ENCODE assay signal across 23 cellular contexts in the genomic region with DNA sequence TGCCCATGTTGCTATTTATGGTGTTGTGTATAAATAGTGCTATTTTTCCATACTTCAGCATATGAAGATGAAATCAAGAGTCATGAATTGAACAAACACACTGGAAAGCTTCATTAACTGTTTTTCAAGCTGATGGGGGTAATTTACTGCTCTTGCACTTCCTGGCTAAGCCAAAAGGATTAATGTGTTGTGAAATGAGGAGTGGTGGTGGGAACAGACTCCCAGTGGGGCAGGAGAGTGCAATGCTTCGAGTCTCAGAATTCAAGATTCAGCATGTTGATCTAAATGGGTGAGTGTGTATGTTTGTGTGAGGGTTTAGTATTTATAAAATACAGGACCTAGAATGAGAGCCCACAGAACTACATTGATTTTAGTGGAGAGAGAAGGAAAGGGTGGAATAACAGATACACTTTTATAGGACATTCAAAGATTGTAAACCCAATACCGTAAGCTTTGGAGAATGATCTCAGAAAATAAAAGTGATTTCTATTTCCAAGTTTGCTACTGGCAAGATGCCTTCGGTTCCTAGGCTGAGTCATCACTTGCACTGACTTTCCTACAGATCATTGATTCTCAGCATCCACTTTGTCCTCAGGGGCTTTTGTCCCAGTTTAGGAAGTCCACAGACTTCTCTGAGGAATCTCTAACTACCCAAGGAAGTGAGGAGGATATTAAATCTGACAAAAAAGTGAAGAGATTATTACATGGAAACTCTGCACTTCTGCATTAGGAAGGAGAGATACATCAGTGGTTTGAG.
DNase-seq lines count a peak whose midpoint lies in the region; ATAC-seq, FAIRE-seq and TF ChIP-seq lines count a peak whose summit lies in the region.
"Had no signal": no experiment of that assay in that cellular context is flagged by ENCODE, and none has a peak within 500 bp of the region (broad histone marks: within the 10 kb centered on the region; RNA-seq: fewer than 3 reads in every experiment).

No MANE protein-coding gene starts in this region.

- H3K36me3 ChIP-seq in adipocyte (ENCODE audit: control insufficient read depth, insufficient read depth, low read length, severe bottlenecking) (no peaks in the 10 kb centered on the region), ovary (no peaks in the 10 kb centered on the region), OCI-LY7 (ENCODE audit: insufficient read depth, low read length) (no peaks in the 10 kb centered on the region), HepG2 (replicated peaks in 1 of 2; ENCODE audit: control insufficient read depth in 1 of 2, insufficient read depth in 2 of 2, low read length in 2 of 2) (no peaks in the 10 kb centered on the region)
- H3K36me3 ChIP-seq: MG63, Peyer's patch had no signal

- H3K4me1 ChIP-seq in adipocyte (ENCODE audit: control insufficient read depth, insufficient read depth, low read length) = peaks cover 9% of the 10 kb centered on the region
- H3K4me1 ChIP-seq in ovary (ENCODE audit: insufficient read depth) = no peaks in the 10 kb centered on the region
- H3K4me1 ChIP-seq in OCI-LY7 (ENCODE audit: insufficient read depth, low read length, poor library complexity, severe bottlenecking) = no peaks in the 10 kb centered on the region
- no peaks in the 10 kb centered on the region for H3K4me1 ChIP-seq in HepG2 (ENCODE audit: insufficient read depth, low read length)
- H3K4me1 ChIP-seq: Peyer's patch had no signal

- TF ChIP-seq CTCF in ovary (IDR thresholded peaks at IDR 0.05) = no peak
- no peak for TF ChIP-seq CTCF in OCI-LY7 (conservative IDR thresholded peaks at IDR 0.05; ENCODE audit: low read length)
- no peak for TF ChIP-seq CTCF in HepG2 (CRISPR knock-in tag; IDR thresholded peaks at IDR 0.05)

- no peak for FAIRE-seq in HepG2 (lab: Jason Lieb, UNC)
- FAIRE-seq: G401.6, GM12891, GM19239 had no signal

- in situ Hi-C loops in HepG2 (cut with HindIII; ENCODE audit: extremely low pct_ligation_motif_present, low pct_unique_long_range_greater_than_20kb) = no loop called here

- no peak overlapping the region for H2AFZ ChIP-seq in OCI-LY7 (ENCODE audit: low read length)
- no peak overlapping the region for H2AFZ ChIP-seq in HepG2 (ENCODE audit: low read length)

- CTCF ChIA-PET in OCI-LY7 (lab: Charles Lee; ENCODE audit: unreplicated experiment) (no interaction called here), HepG2 (lab: Yijun Ruan, JAX; ENCODE audit: low intra/inter-chr PET ratio, low total read pairs) (no interaction called here)

- H3K79me2 ChIP-seq in OCI-LY7 (ENCODE audit: insufficient read depth, low read depth, low read length) (no peaks in the 10 kb centered on the region), HepG2 (ENCODE audit: insufficient read depth, low read length) (no peaks in the 10 kb centered on the region)

- H3K4me3 ChIP-seq in adipocyte (ENCODE audit: low read length) (peak overlapping the region; percentile 55), ovary (no peak overlapping the region), OCI-LY7 (ENCODE audit: low read depth, low read length, poor library complexity, severe bottlenecking) (no peak overlapping the region), HepG2 (replicated peaks in 1 of 3; ENCODE audit: insufficient read depth in 1 of 3, low read depth in 2 of 3, low read length in 3 of 3) (no peak overlapping the region)
- H3K4me3 ChIP-seq: MG63, Peyer's patch had no signal

- ATAC-seq in HG03039 (IDR thresholded peaks at IDR 0.05; ENCODE audit: unreplicated experiment) (no peak), HepG2 (no peak)

- H3K27ac ChIP-seq in ovary = no peak overlapping the region
- H3K27ac ChIP-seq in OCI-LY7 (ENCODE audit: low read depth, low read length, poor library complexity, severe bottlenecking) = no peak overlapping the region
- H3K27ac ChIP-seq in HepG2 (ENCODE audit: extremely low read length, insufficient read depth, low read length) = no peak overlapping the region
- H3K27ac ChIP-seq: Peyer's patch had no signal

- intact Hi-C loops in ovary (cut with DNase I) (no loop called here), OCI-LY7 (cut with micrococcal nuclease; ENCODE audit: unreplicated experiment) (no loop called here), HepG2 (cut with micrococcal nuclease; ENCODE audit: unreplicated experiment) (no loop called here)

- H3K9me3 ChIP-seq in adipocyte (ENCODE audit: control insufficient read depth, low read length) = no peaks in the 10 kb centered on the region
- H3K9me3 ChIP-seq in ovary = no peaks in the 10 kb centered on the region
- no peaks in the 10 kb centered on the region for H3K9me3 ChIP-seq in OCI-LY7 (ENCODE audit: low read length)
- no peaks in the 10 kb centered on the region for H3K9me3 ChIP-seq in HepG2 (ENCODE audit: low read length)
- H3K9me3 ChIP-seq: MG63, Peyer's patch had no signal

- BruUV-seq in OCI-LY7 (replicated peaks; lab: Mats Ljungman, UMichigan) = no TSS peak
- no TSS peak for BruUV-seq in HepG2 (replicated peaks; lab: Mats Ljungman, UMichigan)

- 42 to 52% (median 49%) methylated on average over 3 of the region's 3 CpGs for WGBS in ovary, 3 donors
- WGBS in HepG2 (ENCODE audit: low lambda C conversion rate) = 0% methylated on average over 3 of the region's 3 CpGs

- H4K20me1 ChIP-seq in OCI-LY7 (ENCODE audit: insufficient read depth, low read length) (no peaks in the 10 kb centered on the region), HepG2 (ENCODE audit: insufficient read depth, low read length) (no peaks in the 10 kb centered on the region)

- TF ChIP-seq RAD21 in HepG2 (CRISPR knock-in tag; IDR thresholded peaks at IDR 0.05) = no peak

- no peak overlapping the region for H3K4me2 ChIP-seq in OCI-LY7 (ENCODE audit: low read length)
- H3K4me2 ChIP-seq in HepG2 (ENCODE audit: low read depth, low read length) = no peak overlapping the region

- TF ChIP-seq POLR2A in ovary (IDR thresholded peaks at IDR 0.05) (no peak), HepG2 (IDR thresholded peaks at IDR 0.05; ENCODE audit: insufficient read depth in 1 of 2, low read depth in 2 of 2, low read length in 2 of 2) (no peak)

- H3K27me3 ChIP-seq in adipocyte (replicated peaks; ENCODE audit: control insufficient read depth, insufficient read depth, low read length) (no peaks in the 10 kb centered on the region), ovary (no peaks in the 10 kb centered on the region), HepG2 (ENCODE audit: control insufficient read depth in 1 of 2, insufficient read depth in 2 of 2, low read length in 2 of 2) (no peaks in the 10 kb centered on the region)
- H3K27me3 ChIP-seq: MG63, Peyer's patch had no signal

- POLR2A ChIA-PET in OCI-LY7 (lab: Charles Lee) = no interaction called here
- POLR2A ChIA-PET in HepG2 (lab: Yijun Ruan, JAX) = no interaction called here

- no peak overlapping the region for H3K9ac ChIP-seq in adipocyte (ENCODE audit: low read length)
- no peak overlapping the region for H3K9ac ChIP-seq in HepG2 (ENCODE audit: insufficient read depth, low read depth, low read length)

- H3K9me2 ChIP-seq in OCI-LY7 (ENCODE audit: insufficient read depth, low read length) = no peaks in the 10 kb centered on the region

- TF ChIP-seq EP300 in ovary (IDR thresholded peaks at IDR 0.05) (no peak), HepG2 (IDR thresholded peaks at IDR 0.05; ENCODE audit: low read depth in 2 of 2, low read length in 2 of 2) (no peak), HepG2 (CRISPR knock-in tag; IDR thresholded peaks at IDR 0.05; ENCODE audit: borderline replicate concordance) (no peak)

- peak; percentile 5 for DNase-seq in AG20443 (ENCODE audit: low spot score)
- DNase-seq in M059J (ENCODE audit: low read depth) = peak; percentile 1
- no peak for DNase-seq in adipocyte (ENCODE audit: low read depth)
- peak; percentile 25 for DNase-seq in foreskin melanocyte
- DNase-seq in ovary = no peak
- DNase-seq in OCI-LY7 (ENCODE audit: low spot score) = no peak
- DNase-seq in HepG2 (ENCODE audit: low spot score) = no peak
- DNase-seq: Calu3; CD4-positive, CD25-positive, alpha-beta regulatory T cell; DMS79; GOT3; HFFc6; KG1; MG63; NCI-H1092 treated with DMSO at 0.1 percent for 48 hours; NCI-H1930; NCI-H526; Peyer's patch; SHP77 treated with DMSO at 0.1 percent for 48 hours had no signal

TF ChIP-seq in HepG2, 621 proteins besides CTCF, POLR2A, EP300 and RAD21 (continues in another document):
- TF ChIP-seq ZKSCAN5 (CRISPR knock-in tag; IDR thresholded peaks at IDR 0.05) = no peak
- no peak for TF ChIP-seq MZF1 (CRISPR knock-in tag; IDR thresholded peaks at IDR 0.05; ENCODE audit: borderline replicate concordance)
- TF ChIP-seq LCORL (IDR thresholded peaks at IDR 0.05) = no peak
- no peak for TF ChIP-seq LCORL (CRISPR knock-in tag; IDR thresholded peaks at IDR 0.05)
- no peak for TF ChIP-seq IRF2 (CRISPR knock-in tag; IDR thresholded peaks at IDR 0.05)
- no peak for TF ChIP-seq HNF1A (IDR thresholded peaks at IDR 0.05; ENCODE audit: low read depth)
- TF ChIP-seq HNF1A (CRISPR knock-in tag; IDR thresholded peaks at IDR 0.05; ENCODE audit: borderline replicate concordance) = no peak
- no peak for TF ChIP-seq ZNF7 (CRISPR knock-in tag; IDR thresholded peaks at IDR 0.05)
- no peak for TF ChIP-seq EEA1 (CRISPR knock-in tag; IDR thresholded peaks at IDR 0.05; ENCODE audit: borderline replicate concordance)

Comparison
In these comparisons a context has a peak if more than half of its experiments do, and no peak if none do; other contexts are left out.
1. DNase-seq: peak in AG20443 (single experiment), M059J (single experiment) and foreskin melanocyte (single experiment); none in adipocyte (single experiment), ovary (0 of 5), OCI-LY7 (single experiment) and HepG2 (single experiment).